Comparison of ENCODE assay signal across 8 cellular contexts in genomic region chr20:371755-372542, GRCh38. TPM values are rescaled to one million over a fixed set of nuclear protein-coding genes. Genes with fewer than 3 reads are reported as not detected.
DNase-seq lines count a peak whose midpoint lies in the region; ATAC-seq and TF ChIP-seq lines count a peak whose summit lies in the region.

No MANE protein-coding gene starts in this region.

- no peaks in the 10 kb centered on the region for H3K36me3 ChIP-seq in MM.1S (replicated peaks; ENCODE audit: insufficient read depth, low read length)
- H3K36me3 ChIP-seq in lower lobe of right lung: no peaks in the 10 kb centered on the region

- H3K27ac Mint-ChIP-seq in brain (peak overlapping the region; percentile 53 to 97 (median 94)), immature natural killer cell (no peak overlapping the region)

- DNase-seq in D341Med (ENCODE audit: low spot score) (peak; percentile 48), MM.1S (no peak), lower lobe of right lung (peak; percentile 92), DMS79 treated with DMSO at 0.1 percent for 48 hours (lab: John Stamatoyannopoulos, UW) (no peak), immature natural killer cell (no peak), ecto neural progenitor cell (ENCODE audit: low spot score) (no peak)

- H3F3A ChIP-seq in MM.1S (ENCODE audit: insufficient read depth, low read length): no peaks in the 10 kb centered on the region

- H3K9ac ChIP-seq in MM.1S (ENCODE audit: low read length): no peak overlapping the region

- H3K36me3 Mint-ChIP-seq in brain (no peaks in the 10 kb centered on the region), immature natural killer cell (peaks cover 0 to 3% (median 0%) of the 10 kb centered on the region in 3 donors)

- no peak overlapping the region for H3K27ac ChIP-seq in MM.1S (ENCODE audit: low read length)
- peak overlapping the region; percentile 66 for H3K27ac ChIP-seq in lower lobe of right lung

- intact Hi-C loops in lower lobe of right lung (cut with DNase I): no loop called here

- peak overlapping the region; percentile 4; the same call in 1 of the 2 replicates for H2AFZ ChIP-seq in MM.1S (ENCODE audit: low read length)

- ATAC-seq in lower lobe of right lung: peak; percentile 90 to 92
- ATAC-seq in GM21423 (IDR thresholded peaks at IDR 0.05; ENCODE audit: unreplicated experiment): no peak

- H3K9me2 ChIP-seq in MM.1S (replicated peaks; ENCODE audit: insufficient read depth, low read length): no peaks in the 10 kb centered on the region

- H3K9me3 ChIP-seq in MM.1S (replicated peaks; ENCODE audit: insufficient read depth, low read length): no peaks in the 10 kb centered on the region
- H3K9me3 ChIP-seq in lower lobe of right lung: no peaks in the 10 kb centered on the region

- H4K20me1 ChIP-seq in MM.1S (ENCODE audit: insufficient read depth, low read length): no peaks in the 10 kb centered on the region

- TF ChIP-seq CTCF in MM.1S (IDR thresholded peaks at IDR 0.05; ENCODE audit: low read length) (no peak), brain (conservative IDR thresholded peaks at IDR 0.05) (no peak), lower lobe of right lung (IDR thresholded peaks at IDR 0.05) (no peak)

- no peak overlapping the region for H3K4me2 ChIP-seq in MM.1S (ENCODE audit: low read depth, low read length)

- H3K27me3 ChIP-seq in MM.1S (replicated peaks; ENCODE audit: insufficient read depth, low read length): no peaks in the 10 kb centered on the region
- H3K27me3 ChIP-seq in lower lobe of right lung (ENCODE audit: low read depth): no peaks in the 10 kb centered on the region

- H3K9me3 Mint-ChIP-seq in brain (peaks cover 0 to 12% (median 0%) of the 10 kb centered on the region in 5 experiments), immature natural killer cell (no peaks in the 10 kb centered on the region)

- H3K4me1 Mint-ChIP-seq in brain: peaks cover 26% of the 10 kb centered on the region
- peaks cover 0 to 2% of the 10 kb centered on the region in 2 donors for H3K4me1 Mint-ChIP-seq in immature natural killer cell

- no peaks in the 10 kb centered on the region for H3K79me2 ChIP-seq in MM.1S (ENCODE audit: low read length)

- H3K27me3 Mint-ChIP-seq in brain (peaks cover 32% of the 10 kb centered on the region), immature natural killer cell (ENCODE audit: low read depth in 3 of 3) (peaks cover 0 to 2% (median 2%) of the 10 kb centered on the region in 3 donors)

- H3K4me3 Mint-ChIP-seq in brain (peak overlapping the region in 3 of 5 experiments; percentile 16 to 45 (median 44)), immature natural killer cell (no peak overlapping the region)

- H3K4me1 ChIP-seq in MM.1S (ENCODE audit: low read length) (0 out of 2 replicates have a peak, but pooled peaks cover 4% of the 10 kb centered on the region), lower lobe of right lung (peaks cover 39% of the 10 kb centered on the region)

- no peak overlapping the region for H3K4me3 ChIP-seq in MM.1S (ENCODE audit: low read length)
- H3K4me3 ChIP-seq in lower lobe of right lung: no peak overlapping the region

RNA-seq across cellular contexts. Expression of gene TRIB3, which starts 8.6 kb away (rescaled TPM):
- 28.7 TPM for polyA plus RNA-seq in brain (ENCODE audit: insufficient read depth, low read depth, low replicate concordance)
- 13.9 TPM for total RNA-seq in lower lobe of right lung
- polyA plus RNA-seq in immature natural killer cell: 10 to 100 TPM; 17.0 to 27.6 (median 25.0) TPM

RNA-seq across cellular contexts. Expression of gene NRSN2, which starts 25.0 kb away (rescaled TPM):
- polyA plus RNA-seq in brain (ENCODE audit: insufficient read depth, low read depth, low replicate concordance) (185 TPM), immature natural killer cell (1 to 10 TPM; 6.7 to 8.9 (median 7.1) TPM)
- total RNA-seq in lower lobe of right lung: 17.3 TPM

RNA-seq across cellular contexts. Expression of gene RBCK1, which starts 36.1 kb away (rescaled TPM):
- polyA plus RNA-seq in brain (ENCODE audit: insufficient read depth, low read depth, low replicate concordance) (63.0 TPM), immature natural killer cell (100 to 1,000 TPM; 110 to 131 (median 126) TPM)
- total RNA-seq in lower lobe of right lung: 95.7 TPM

RNA-seq across cellular contexts. Expression of gene SOX12, which starts 46.6 kb away (rescaled TPM):
- 38.3 TPM for polyA plus RNA-seq in brain (ENCODE audit: insufficient read depth, low read depth, low replicate concordance)
- 9.8 TPM for total RNA-seq in lower lobe of right lung
- under 1 TPM; 0.08 to 0.27 (median 0.21) TPM for polyA plus RNA-seq in immature natural killer cell

Comparison
In these comparisons a context has a peak if more than half of its experiments do, and no peak if none do; other contexts are left out.
1. DNase-seq: peak in D341Med (single experiment) and lower lobe of right lung (single experiment); none in MM.1S (single experiment), DMS79 treated with DMSO at 0.1 percent for 48 hours (single experiment), immature natural killer cell (0 of 3) and ecto neural progenitor cell (single experiment).
2. H3K27ac Mint-ChIP-seq: peak in brain (5 of 5); none in immature natural killer cell (0 of 6).
3. H3K4me3 Mint-ChIP-seq: peak in brain (3 of 5); none in immature natural killer cell (0 of 5).
4. RNA of gene NRSN2, which starts 25.0 kb away (polyA plus RNA-seq): 185 TPM in brain (single experiment); 6.7 to 8.9 TPM in immature natural killer cell; every median in the first group is over 10 times any median in the second.